1 cellular context compared by ENCODE assay signal in the genomic region with DNA sequence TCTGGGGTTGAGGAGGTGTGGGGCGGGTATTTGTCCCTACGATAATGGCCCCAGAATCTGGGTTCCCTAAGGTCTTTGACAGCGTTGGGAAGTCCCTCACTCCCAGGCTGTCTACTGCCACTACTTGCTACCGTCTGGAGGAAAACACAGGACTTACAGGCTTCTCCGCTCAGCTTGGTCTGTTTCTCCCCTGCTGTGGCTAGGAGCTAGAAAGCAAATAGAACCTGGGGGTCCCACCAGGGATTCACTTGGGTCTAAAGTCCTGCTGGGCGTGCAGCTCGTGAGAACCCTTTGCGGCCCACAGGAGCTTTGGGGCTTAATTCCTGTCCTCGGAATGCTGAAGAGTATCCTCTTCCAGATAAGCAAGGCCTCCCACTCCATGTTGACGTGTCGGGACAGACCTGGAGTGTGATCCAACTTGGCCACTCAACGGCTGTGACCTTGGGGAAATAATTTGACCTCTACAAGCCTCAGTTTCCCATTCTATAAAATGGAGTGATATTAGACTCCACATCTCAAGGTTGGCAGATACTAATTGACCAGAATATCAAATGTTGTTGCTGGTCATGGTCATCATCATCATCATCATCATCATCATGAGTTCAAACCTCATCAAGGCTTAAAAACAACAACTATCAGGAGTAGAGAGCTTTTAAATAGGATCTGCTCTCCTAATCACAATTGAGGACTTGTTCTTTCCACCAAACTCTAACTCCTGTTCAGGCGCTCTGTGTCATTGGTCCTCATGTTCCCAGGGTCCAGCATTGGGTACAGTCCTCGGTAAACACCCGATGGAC.
A peak's percentile ranks its signal among the peaks of the same experiment; 100 is the strongest.
TF ChIP-seq lines count a peak whose summit lies in the region.

No MANE protein-coding gene starts in this region.

TF ChIP-seq in K562, 482 proteins besides CTCF, POLR2A, EP300 and RAD21:
- TF ChIP-seq ZNF124 (CRISPR knock-in tag; IDR thresholded peaks at IDR 0.05) (no peak), ESRRA (IDR thresholded peaks at IDR 0.05; ENCODE audit: borderline replicate concordance, low read depth) (peak; percentile 95), RBM25 (IDR thresholded peaks at IDR 0.05; ENCODE audit: low read depth, low read length, severe bottlenecking) (peak; percentile 61), KDM1A (IDR thresholded peaks at IDR 0.05) (0 out of 4 replicates have a peak, but pooled peaks of 1 of the 2 experiments have one; percentile 10)
